8 cellular contexts compared by ENCODE assay signal in the genomic region with DNA sequence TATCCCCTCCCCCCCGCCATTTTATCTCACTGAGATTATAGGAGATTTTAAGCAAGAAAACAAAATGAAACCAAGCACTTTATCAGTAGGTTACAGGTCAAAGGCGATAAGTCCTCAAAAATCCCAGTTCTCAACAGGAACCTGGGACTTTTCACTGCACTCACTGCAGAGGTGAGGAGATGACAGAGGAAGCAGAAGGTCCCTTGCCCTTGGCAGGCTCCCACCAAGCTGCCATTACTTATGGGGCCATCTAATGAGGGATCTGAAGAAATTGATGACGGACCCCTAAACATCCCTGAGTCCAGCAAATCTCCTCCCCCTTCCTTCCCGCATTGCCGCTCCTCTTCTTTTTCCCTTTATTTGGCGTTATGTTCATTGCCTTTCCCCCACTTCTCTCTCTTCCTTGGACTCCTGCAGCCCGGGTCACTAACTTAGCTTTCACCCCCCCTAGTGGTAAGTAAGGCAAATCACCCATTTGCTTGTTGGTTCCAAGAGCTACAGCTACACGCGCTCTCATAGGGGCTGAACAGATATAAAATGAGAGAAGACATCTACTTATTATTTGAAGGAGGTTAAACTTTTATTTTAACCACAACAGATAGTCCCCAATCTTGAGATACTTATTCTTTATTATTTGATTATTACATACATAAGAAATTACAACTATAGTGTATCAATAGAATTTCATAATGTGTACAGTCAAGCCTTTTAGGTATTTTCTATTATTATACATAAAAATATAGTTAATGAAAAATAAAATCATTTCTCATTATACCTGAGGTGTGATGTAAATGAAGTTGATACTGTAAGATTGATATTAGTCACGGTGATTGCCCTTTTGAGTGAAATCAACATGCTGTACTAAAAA. TPM values are rescaled to one million over a fixed set of nuclear protein-coding genes. Genes with fewer than 3 reads are reported as not detected.
DNase-seq lines count a peak whose midpoint lies in the region; ATAC-seq lines count a peak whose summit lies in the region.

No MANE protein-coding gene starts in this region.

- no peak overlapping the region for H3K27ac Mint-ChIP-seq in activated CD8-positive, alpha-beta memory T cell treated with anti-CD3 and anti-CD28 coated beads, Interleukin-2, amount 10 ng/mL, durations not matched to agents 7 days and 5 days

- H3K36me3 Mint-ChIP-seq in activated CD8-positive, alpha-beta memory T cell treated with anti-CD3 and anti-CD28 coated beads, Interleukin-2, amount 10 ng/mL, durations not matched to agents 7 days and 5 days: no peaks in the 10 kb centered on the region

- H3K4me1 ChIP-seq in skeletal muscle satellite cell (ENCODE audit: control insufficient read depth, insufficient read depth, low read length): no peaks in the 10 kb centered on the region

- no peak overlapping the region for H3K4me3 ChIP-seq in skeletal muscle satellite cell (ENCODE audit: low read length)

- H3K9me3 Mint-ChIP-seq in activated CD8-positive, alpha-beta memory T cell treated with anti-CD3 and anti-CD28 coated beads, Interleukin-2, amount 10 ng/mL, durations not matched to agents 7 days and 5 days (ENCODE audit: low read depth): no peaks in the 10 kb centered on the region

- peak overlapping the region; percentile 54 for H3K4me2 ChIP-seq in skeletal muscle satellite cell (ENCODE audit: low read length)

- H3K27me3 Mint-ChIP-seq in activated CD8-positive, alpha-beta memory T cell treated with anti-CD3 and anti-CD28 coated beads, Interleukin-2, amount 10 ng/mL, durations not matched to agents 7 days and 5 days: peaks cover 39% of the 10 kb centered on the region

- CTCF ChIA-PET in activated CD8-positive, alpha-beta memory T cell treated with anti-CD3 and anti-CD28 coated beads, Interleukin-2, amount 10 ng/mL, durations not matched to agents 7 days and 5 days (lab: Charles Lee): interaction anchor here (0.6 to 1.4 kb wide), 8 partner anchors 9 to 1027 kb away, joined by 3 to 12 read pairs (median 4); partner anchors contain the start of gene ARGLU1

- peaks cover 4% of the 10 kb centered on the region for H3K4me1 Mint-ChIP-seq in activated CD8-positive, alpha-beta memory T cell treated with anti-CD3 and anti-CD28 coated beads, Interleukin-2, amount 10 ng/mL, durations not matched to agents 7 days and 5 days

- H3K4me3 Mint-ChIP-seq in activated CD8-positive, alpha-beta memory T cell treated with anti-CD3 and anti-CD28 coated beads, Interleukin-2, amount 10 ng/mL, durations not matched to agents 7 days and 5 days: no peak overlapping the region

- H3K36me3 ChIP-seq in skeletal muscle satellite cell (ENCODE audit: insufficient read depth, low read length): no peaks in the 10 kb centered on the region

- H3K9me3 ChIP-seq in skeletal muscle satellite cell (replicated peaks; ENCODE audit: low read length): no peaks in the 10 kb centered on the region

- H3K9ac ChIP-seq in skeletal muscle satellite cell (ENCODE audit: low read depth, low read length): no peak overlapping the region

- peak; percentile 76 for ATAC-seq in activated CD8-positive, alpha-beta memory T cell treated with anti-CD3 and anti-CD28 coated beads, Interleukin-2, amount 10 ng/mL, durations not matched to agents 7 days and 5 days
- peak; percentile 99 for ATAC-seq in GM21447 (IDR thresholded peaks at IDR 0.05; ENCODE audit: unreplicated experiment)
- ATAC-seq in HG03571 (IDR thresholded peaks at IDR 0.05; ENCODE audit: unreplicated experiment): peak; percentile 90

- DNase-seq in activated CD8-positive, alpha-beta memory T cell treated with anti-CD3 and anti-CD28 coated beads, Interleukin-2, amount 10 ng/mL, durations not matched to agents 7 days and 5 days: peak; percentile 43
- DNase-seq in activated CD8-positive, alpha-beta memory T cell treated with anti-CD3 and anti-CD28 coated beads for 24 hours: no peak
- DNase-seq in NCI-H748 (lab: John Stamatoyannopoulos, UW; ENCODE audit: unreplicated experiment) (peak; percentile 71), amniotic stem cell (lab: John Stamatoyannopoulos, UW) (peak; percentile 75), hepatic stellate cell (ENCODE audit: low spot score) (peak; percentile 61)

- H3K27me3 ChIP-seq in skeletal muscle satellite cell (ENCODE audit: control insufficient read depth, insufficient read depth, low read length): peaks cover 43% of the 10 kb centered on the region

RNA-seq across cellular contexts. Expression of gene ARGLU1, which starts 52.0 kb away (rescaled TPM):
- total RNA-seq in activated CD8-positive, alpha-beta memory T cell treated with anti-CD3 and anti-CD28 coated beads, Interleukin-2, amount 10 ng/mL, durations not matched to agents 7 days and 5 days: 100 to 1,000 TPM; 111 to 138 TPM
- total RNA-seq in skeletal muscle satellite cell (2012; rRNA removed): 25.3 and 36.0 TPM in 2 replicates
